Comparison of ENCODE assay signal across 13 cellular contexts in the genomic region with DNA sequence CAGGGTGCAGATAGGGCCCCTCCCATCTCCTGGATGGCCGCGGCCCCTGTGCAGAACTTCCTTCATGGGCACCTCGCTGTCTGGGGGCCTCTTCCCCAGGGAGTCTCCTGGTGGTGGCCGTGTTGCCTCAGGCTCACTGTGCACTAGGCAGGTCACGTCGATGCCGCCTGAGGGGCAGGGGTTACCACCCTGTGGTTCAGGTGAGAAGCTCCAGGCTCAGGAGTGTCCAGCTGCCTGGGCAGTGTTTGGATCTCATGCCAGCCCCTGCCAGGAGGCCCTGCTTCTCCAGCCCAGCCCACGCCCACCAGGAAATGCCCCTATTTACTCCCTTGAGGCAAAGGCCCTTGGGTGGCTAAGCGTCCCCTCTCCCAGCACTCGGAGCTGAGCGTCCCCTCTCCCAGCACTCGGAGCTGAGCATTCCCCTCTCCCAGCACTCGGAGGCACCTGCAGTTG. TPM values are rescaled to one million over a fixed set of nuclear protein-coding genes. Genes with fewer than 3 reads are reported as not detected.
DNase-seq lines count a peak whose midpoint lies in the region; ATAC-seq and TF ChIP-seq lines count a peak whose summit lies in the region.
"Had no signal": no experiment of that assay in that cellular context is flagged by ENCODE, and none has a peak within 500 bp of the region (broad histone marks: within the 10 kb centered on the region; RNA-seq: fewer than 3 reads in every experiment).

No MANE protein-coding gene starts in this region.

- POLR2A ChIA-PET in CD4-positive, alpha-beta memory T cell (lab: Charles Lee; ENCODE audit: partially characterized antibody): interaction anchor here (1.0 to 17.5 kb wide), 9 partner anchors 7 to 100 kb away, joined by 3 to 756 read pairs (median 4); a partner anchor contains a TSS

- H3K9me3 Mint-ChIP-seq in CD4-positive, alpha-beta memory T cell: no peaks in the 10 kb centered on the region
- peaks cover under 1% of the 10 kb centered on the region for H3K9me3 Mint-ChIP-seq in activated naive CD8-positive, alpha-beta T cell treated with anti-CD3 and anti-CD28 coated beads for 36 hours
- H3K9me3 Mint-ChIP-seq in HFFc6: no peaks in the 10 kb centered on the region

- H3K4me1 Mint-ChIP-seq in CD4-positive, alpha-beta memory T cell: peaks cover 45 to 91% (median 64%) of the 10 kb centered on the region in 4 donors
- peaks cover 56% of the 10 kb centered on the region for H3K4me1 Mint-ChIP-seq in activated naive CD8-positive, alpha-beta T cell treated with anti-CD3 and anti-CD28 coated beads for 36 hours
- peaks cover 16% of the 10 kb centered on the region for H3K4me1 Mint-ChIP-seq in HFFc6 (ENCODE audit: low read depth)

- H2AFZ ChIP-seq in ACC112 (ENCODE audit: low read length, unreplicated experiment): no peak overlapping the region

- H3K9me3 ChIP-seq in CD4-positive, alpha-beta memory T cell (ENCODE audit: control insufficient read depth in 1 of 2, low read length in 2 of 2): no peaks in the 10 kb centered on the region
- no peaks in the 10 kb centered on the region for H3K9me3 ChIP-seq in mesodermal cell (ENCODE audit: control insufficient read depth, low read length)
- H3K9me3 ChIP-seq: mucosa of descending colon had no signal

- ATAC-seq in HG03135 (IDR thresholded peaks at IDR 0.05; ENCODE audit: unreplicated experiment): no peak
- no peak for ATAC-seq in GM19455 (IDR thresholded peaks at IDR 0.05; ENCODE audit: unreplicated experiment)
- ATAC-seq: mucosa of descending colon had no signal

- intact Hi-C loops in CD4-positive, alpha-beta memory T cell (cut with micrococcal nuclease): no loop called here

- peak overlapping the region; percentile 93 to 100 (median 98) for H3K4me3 Mint-ChIP-seq in CD4-positive, alpha-beta memory T cell
- H3K4me3 Mint-ChIP-seq in activated naive CD8-positive, alpha-beta T cell treated with anti-CD3 and anti-CD28 coated beads for 36 hours: peak overlapping the region; percentile 90
- H3K4me3 Mint-ChIP-seq in HFFc6: no peak overlapping the region

- H3K36me3 Mint-ChIP-seq in CD4-positive, alpha-beta memory T cell: peaks cover 18 to 43% of the 10 kb centered on the region in 2 donors
- H3K36me3 Mint-ChIP-seq in activated naive CD8-positive, alpha-beta T cell treated with anti-CD3 and anti-CD28 coated beads for 36 hours: peaks cover 40% of the 10 kb centered on the region
- no peaks in the 10 kb centered on the region for H3K36me3 Mint-ChIP-seq in HFFc6 (ENCODE audit: low read depth)

- CTCF ChIA-PET in CD4-positive, alpha-beta memory T cell (lab: Charles Lee; ENCODE audit: partially characterized antibody): interaction anchor here (0.8 to 3.9 kb wide), 5 partner anchors 13 to 118 kb away, joined by 3 to 32 read pairs (median 4); a partner anchor contains a TSS

- peak overlapping the region; percentile 78 to 94 (median 86) for H3K27ac Mint-ChIP-seq in CD4-positive, alpha-beta memory T cell
- peak overlapping the region; percentile 80 for H3K27ac Mint-ChIP-seq in activated naive CD8-positive, alpha-beta T cell treated with anti-CD3 and anti-CD28 coated beads for 36 hours
- H3K27ac Mint-ChIP-seq in HFFc6: no peak overlapping the region

- TF ChIP-seq CTCF in HFFc6 (IDR thresholded peaks at IDR 0.05): no peak

- H3K79me2 ChIP-seq in ACC112 (ENCODE audit: control insufficient read depth, insufficient read depth, low read length, unreplicated experiment): no peaks in the 10 kb centered on the region

- WGBS in mesodermal cell (ENCODE audit: insufficient coverage in 2 of 2), 2 experiments: 52 to 69% methylated on average over 7 to 11 of the region's 13 CpGs

- H3K36me3 ChIP-seq in ACC112 (ENCODE audit: insufficient read depth, low read length): no peaks in the 10 kb centered on the region
- H3K36me3 ChIP-seq in CD4-positive, alpha-beta memory T cell (ENCODE audit: insufficient read depth, low read length): peaks cover 10% of the 10 kb centered on the region
- H3K36me3 ChIP-seq in mesodermal cell (ENCODE audit: control insufficient read depth, insufficient read depth, low read length): no peaks in the 10 kb centered on the region

- DNase-seq in CD4-positive, alpha-beta memory T cell: no peak
- no peak for DNase-seq in activated naive CD8-positive, alpha-beta T cell treated with anti-CD3 and anti-CD28 coated beads for 36 hours
- DNase-seq in stimulated activated CD4-positive, alpha-beta T cell treated with anti-CD3 and anti-CD28 coated beads, Interleukin-4, amount 100 ng/mL, for 24 hours: no peak
- no peak for DNase-seq in HFFc6
- DNase-seq: hippocampal formation, NCI-H526, SIG-M5, small intestine had no signal

- no peaks in the 10 kb centered on the region for H3K27me3 Mint-ChIP-seq in CD4-positive, alpha-beta memory T cell
- H3K27me3 Mint-ChIP-seq in activated naive CD8-positive, alpha-beta T cell treated with anti-CD3 and anti-CD28 coated beads for 36 hours: no peaks in the 10 kb centered on the region
- H3K27me3 Mint-ChIP-seq in HFFc6 (ENCODE audit: insufficient read depth): peaks cover 38% of the 10 kb centered on the region

- peaks cover 44% of the 10 kb centered on the region for H3K27me3 ChIP-seq in ACC112 (ENCODE audit: insufficient read depth, low read length)
- H3K27me3 ChIP-seq in CD4-positive, alpha-beta memory T cell (ENCODE audit: insufficient read depth, low read length): no peaks in the 10 kb centered on the region

- peaks cover 6% of the 10 kb centered on the region for H3K4me1 ChIP-seq in ACC112 (ENCODE audit: control insufficient read depth, insufficient read depth, low read length, unreplicated experiment)
- H3K4me1 ChIP-seq in CD4-positive, alpha-beta memory T cell (ENCODE audit: insufficient read depth, low read length): peaks cover 78% of the 10 kb centered on the region
- peaks cover 18% of the 10 kb centered on the region for H3K4me1 ChIP-seq in mesodermal cell (ENCODE audit: control insufficient read depth, insufficient read depth, low read length, poor library complexity, severe bottlenecking)

- H3K27ac ChIP-seq in ACC112 (ENCODE audit: low read depth, low read length): no peak overlapping the region
- peak overlapping the region; percentile 75 for H3K27ac ChIP-seq in CD4-positive, alpha-beta memory T cell (ENCODE audit: low read depth, low read length)
- H3K27ac ChIP-seq in mesodermal cell (ENCODE audit: low read depth, low read length, severe bottlenecking): no peak overlapping the region

- H3K4me3 ChIP-seq in ACC112 (ENCODE audit: low read depth, low read length) (0 out of 2 replicates have a peak overlapping the region, but pooled peaks have one; percentile 2), mesodermal cell (ENCODE audit: extremely low read depth, insufficient read depth, low read length, poor library complexity, severe bottlenecking) (peak overlapping the region; percentile 2)
- H3K4me3 ChIP-seq in CD4-positive, alpha-beta memory T cell (ENCODE audit: low read length in 2 of 2): peak overlapping the region in 1 of 2 donors; percentile 98
- H3K4me3 ChIP-seq: mucosa of descending colon had no signal

RNA-seq across cellular contexts. Expression of a gene that starts 2.1 kb away (rescaled TPM):
- total RNA-seq in CD4-positive, alpha-beta memory T cell: 100 to 1,000 TPM; 278 to 291 TPM
- 100 to 1,000 TPM; 538 to 575 TPM for polyA plus RNA-seq in CD4-positive, alpha-beta memory T cell
- total RNA-seq in activated naive CD8-positive, alpha-beta T cell treated with anti-CD3 and anti-CD28 coated beads for 36 hours: 100 to 1,000 TPM; 223 to 234 TPM
- 2.4 TPM for polyA plus RNA-seq in mesodermal cell (2013, experiment 1 of 2)
- 1.5 TPM for polyA plus RNA-seq in mesodermal cell (2013, experiment 2 of 2)
- under 1 TPM in 3 of 6 experiments, not detected in 3; 0.19 to 0.45 (median 0.33) TPM for total RNA-seq in HFFc6 (2021; fragmentation: NEBNext Ultra II Directional; extraction: Animal tissue kit (Norgen Biotek cat#: 25700))

RNA-seq across cellular contexts. Expression of a gene that starts 21.2 kb away (rescaled TPM):
- total RNA-seq in CD4-positive, alpha-beta memory T cell: 10 to 100 TPM; 17.7 to 21.6 TPM
- polyA plus RNA-seq in CD4-positive, alpha-beta memory T cell: 10 to 100 TPM in 1 of 2 donors, 1 to 10 TPM in 1; 9.4 to 13.1 TPM
- 10 to 100 TPM; 85.9 to 93.6 TPM for total RNA-seq in activated naive CD8-positive, alpha-beta T cell treated with anti-CD3 and anti-CD28 coated beads for 36 hours
- 27.2 TPM for polyA plus RNA-seq in mesodermal cell (2013, experiment 1 of 2)
- 23.0 TPM for polyA plus RNA-seq in mesodermal cell (2013, experiment 2 of 2)
- 10 to 100 TPM; 27.7 to 34.7 (median 31.5) TPM for total RNA-seq in HFFc6 (2021; fragmentation: NEBNext Ultra II Directional; extraction: Animal tissue kit (Norgen Biotek cat#: 25700))

RNA-seq across cellular contexts. Expression of a gene that starts 45.1 kb away (rescaled TPM):
- total RNA-seq in CD4-positive, alpha-beta memory T cell: 100 to 1,000 TPM in 1 of 2 experiments, 10 to 100 TPM in 1; 98.7 to 110 TPM
- 10 to 100 TPM; 84.8 to 92.4 TPM for polyA plus RNA-seq in CD4-positive, alpha-beta memory T cell
- 10 to 100 TPM; 40.3 to 44.7 TPM for total RNA-seq in activated naive CD8-positive, alpha-beta T cell treated with anti-CD3 and anti-CD28 coated beads for 36 hours
- 463 TPM for polyA plus RNA-seq in mesodermal cell (2013, experiment 1 of 2)
- 473 TPM for polyA plus RNA-seq in mesodermal cell (2013, experiment 2 of 2)
- 100 to 1,000 TPM; 241 to 290 (median 277) TPM for total RNA-seq in HFFc6 (2021; fragmentation: NEBNext Ultra II Directional; extraction: Animal tissue kit (Norgen Biotek cat#: 25700))

Comparison
In these comparisons a context has a peak if more than half of its experiments do, and no peak if none do; other contexts are left out.
1. RNA of a gene that starts 2.1 kb away (total RNA-seq): 278 to 291 TPM in CD4-positive, alpha-beta memory T cell and 223 to 234 TPM in activated naive CD8-positive, alpha-beta T cell treated with anti-CD3 and anti-CD28 coated beads for 36 hours; 0.19 to 0.45 TPM in HFFc6; every median in the first group is over 100 times any median in the second.